In the genomic region with DNA sequence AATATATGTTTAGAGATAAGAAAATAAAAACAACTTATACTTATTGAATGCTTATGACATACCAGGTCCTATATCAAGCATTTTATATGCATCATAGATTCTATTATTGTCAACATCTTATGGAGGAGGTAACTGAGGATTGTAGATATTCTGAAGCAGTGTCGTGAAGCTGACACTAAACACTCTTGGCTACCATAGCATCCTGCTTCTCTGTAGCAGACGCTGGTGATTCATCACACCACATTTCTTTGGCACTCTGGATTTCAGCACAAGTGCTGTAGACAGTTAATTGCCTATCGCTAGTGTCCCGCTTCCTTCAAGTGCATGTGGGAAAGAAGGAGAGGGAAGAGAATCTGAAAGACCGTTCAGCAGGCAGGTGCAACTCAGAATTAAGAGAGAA, we compare ENCODE assay signal across 1 cellular context.
A peak's percentile ranks its signal among the peaks of the same experiment; 100 is the strongest.
TF ChIP-seq lines count a peak whose summit lies in the region.

No MANE protein-coding gene starts in this region.

TF ChIP-seq in SK-N-SH, 30 proteins besides CTCF, POLR2A, EP300 and RAD21 (continued from another document):
- TF ChIP-seq, protein P1, sequence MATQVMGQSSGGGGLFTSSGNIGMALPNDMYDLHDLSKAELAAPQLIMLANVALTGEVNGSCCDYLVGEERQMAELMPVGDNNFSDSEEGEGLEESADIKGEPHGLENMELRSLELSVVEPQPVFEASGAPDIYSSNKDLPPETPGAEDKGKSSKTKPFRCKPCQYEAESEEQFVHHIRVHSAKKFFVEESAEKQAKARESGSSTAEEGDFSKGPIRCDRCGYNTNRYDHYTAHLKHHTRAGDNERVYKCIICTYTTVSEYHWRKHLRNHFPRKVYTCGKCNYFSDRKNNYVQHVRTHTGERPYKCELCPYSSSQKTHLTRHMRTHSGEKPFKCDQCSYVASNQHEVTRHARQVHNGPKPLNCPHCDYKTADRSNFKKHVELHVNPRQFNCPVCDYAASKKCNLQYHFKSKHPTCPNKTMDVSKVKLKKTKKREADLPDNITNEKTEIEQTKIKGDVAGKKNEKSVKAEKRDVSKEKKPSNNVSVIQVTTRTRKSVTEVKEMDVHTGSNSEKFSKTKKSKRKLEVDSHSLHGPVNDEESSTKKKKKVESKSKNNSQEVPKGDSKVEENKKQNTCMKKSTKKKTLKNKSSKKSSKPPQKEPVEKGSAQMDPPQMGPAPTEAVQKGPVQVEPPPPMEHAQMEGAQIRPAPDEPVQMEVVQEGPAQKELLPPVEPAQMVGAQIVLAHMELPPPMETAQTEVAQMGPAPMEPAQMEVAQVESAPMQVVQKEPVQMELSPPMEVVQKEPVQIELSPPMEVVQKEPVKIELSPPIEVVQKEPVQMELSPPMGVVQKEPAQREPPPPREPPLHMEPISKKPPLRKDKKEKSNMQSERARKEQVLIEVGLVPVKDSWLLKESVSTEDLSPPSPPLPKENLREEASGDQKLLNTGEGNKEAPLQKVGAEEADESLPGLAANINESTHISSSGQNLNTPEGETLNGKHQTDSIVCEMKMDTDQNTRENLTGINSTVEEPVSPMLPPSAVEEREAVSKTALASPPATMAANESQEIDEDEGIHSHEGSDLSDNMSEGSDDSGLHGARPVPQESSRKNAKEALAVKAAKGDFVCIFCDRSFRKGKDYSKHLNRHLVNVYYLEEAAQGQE (IDR thresholded peaks at IDR 0.05; ENCODE audit: low read depth, low read length) = 0 out of 2 replicates have a peak, but pooled peaks have one; percentile 43
- TF ChIP-seq SIN3A (IDR thresholded peaks at IDR 0.05; ENCODE audit: borderline replicate concordance, low read depth, low read length) (no peak), JUND (IDR thresholded peaks at IDR 0.05) (peak; percentile 30; the same call in 1 of the 2 replicates), YY1 (IDR thresholded peaks at IDR 0.05; ENCODE audit: low read depth) (no peak), TCF12 (IDR thresholded peaks at IDR 0.05) (peak; percentile 56; the same call in 1 of the 2 replicates), NRF1 (IDR thresholded peaks at IDR 0.05; ENCODE audit: low read depth, low read length) (no peak), FOSL2 (IDR thresholded peaks at IDR 0.05; ENCODE audit: borderline replicate concordance, low read depth) (peak; percentile 53; the same call in 1 of the 2 replicates), SMC3 (IDR thresholded peaks at IDR 0.05; ENCODE audit: low read depth, low read length) (no peak)
- TF ChIP-seq, protein P2, sequence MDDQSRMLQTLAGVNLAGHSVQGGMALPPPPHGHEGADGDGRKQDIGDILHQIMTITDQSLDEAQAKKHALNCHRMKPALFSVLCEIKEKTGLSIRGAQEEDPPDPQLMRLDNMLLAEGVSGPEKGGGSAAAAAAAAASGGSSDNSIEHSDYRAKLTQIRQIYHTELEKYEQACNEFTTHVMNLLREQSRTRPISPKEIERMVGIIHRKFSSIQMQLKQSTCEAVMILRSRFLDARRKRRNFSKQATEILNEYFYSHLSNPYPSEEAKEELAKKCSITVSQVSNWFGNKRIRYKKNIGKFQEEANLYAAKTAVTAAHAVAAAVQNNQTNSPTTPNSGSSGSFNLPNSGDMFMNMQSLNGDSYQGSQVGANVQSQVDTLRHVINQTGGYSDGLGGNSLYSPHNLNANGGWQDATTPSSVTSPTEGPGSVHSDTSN (IDR thresholded peaks at IDR 0.05) = 0 out of 2 replicates have a peak, but pooled peaks have one; percentile 20
